In genomic region chr19:35144600-35145436, GRCh38 we compare ENCODE assay signal across 1 cellular context.
TF ChIP-seq lines count a peak whose summit lies in the region.

No MANE protein-coding gene starts in this region.

TF ChIP-seq in GM12878, 131 proteins besides CTCF, POLR2A, EP300 and RAD21:
- TF ChIP-seq BMI1 (IDR thresholded peaks at IDR 0.05; ENCODE audit: borderline replicate concordance) (peak; percentile 71), TARDBP (IDR thresholded peaks at IDR 0.05; ENCODE audit: borderline replicate concordance) (no peak), RFX5 (IDR thresholded peaks at IDR 0.05; ENCODE audit: low read depth, low read length) (peak; percentile 42; the same call in 1 of the 2 replicates), BCL11A (IDR thresholded peaks at IDR 0.05; ENCODE audit: low read depth, low read length) (no peak)
